22 cellular contexts compared by ENCODE assay signal in the genomic region with DNA sequence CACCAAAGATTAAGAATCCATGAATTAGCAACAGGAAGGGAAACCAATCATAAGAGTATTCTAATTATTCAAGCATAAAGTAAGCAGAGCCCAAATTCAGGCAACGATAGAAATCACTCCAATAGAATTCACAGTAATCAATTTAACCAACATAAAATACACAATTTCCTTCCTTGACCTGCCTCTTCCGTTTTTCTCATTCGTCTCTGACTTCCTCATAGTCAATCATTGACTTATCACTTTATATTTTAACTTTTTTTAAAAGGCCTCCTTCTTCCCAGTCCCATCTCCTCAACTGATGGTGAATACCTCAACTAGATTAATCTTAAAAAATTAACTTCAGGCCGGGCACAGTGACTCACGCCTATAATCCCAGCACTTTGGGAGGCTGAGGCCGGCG. TPM values are rescaled to one million over a fixed set of nuclear protein-coding genes. Genes with fewer than 3 reads are reported as not detected.
DNase-seq lines count a peak whose midpoint lies in the region; ATAC-seq, FAIRE-seq and TF ChIP-seq lines count a peak whose summit lies in the region.
"Had no signal": no experiment of that assay in that cellular context is flagged by ENCODE, and none has a peak within 500 bp of the region (broad histone marks: within the 10 kb centered on the region; RNA-seq: fewer than 3 reads in every experiment).

No MANE protein-coding gene starts in this region.

- in situ Hi-C loops in KBM-7 (cut with MboI; ENCODE audit: low pct_unique_long_range_greater_than_20kb, low sequenced_read_pairs), result no loop called here

- no peak overlapping the region for H3K4me3 Mint-ChIP-seq in activated CD4-positive, alpha-beta memory T cell treated with anti-CD3 and anti-CD28 coated beads for 36 hours
- no peak overlapping the region for H3K4me3 Mint-ChIP-seq in activated CD4-positive, alpha-beta memory T cell treated with anti-CD3 and anti-CD28 coated beads, Interleukin-2, amount 10 ng/mL, durations not matched to agents 7 days and 5 days
- H3K4me3 Mint-ChIP-seq in activated naive CD8-positive, alpha-beta T cell treated with anti-CD3 and anti-CD28 coated beads, Interleukin-2, amount 50 U/mL, for 24 hours, result no peak overlapping the region

- H3K27ac ChIP-seq in neutrophil, result peak overlapping the region; percentile 35
- H3K27ac ChIP-seq: psoas muscle, SJSA1, VCaP had no signal

- H3K4me1 Mint-ChIP-seq in activated CD4-positive, alpha-beta memory T cell treated with anti-CD3 and anti-CD28 coated beads for 36 hours (ENCODE audit: low read depth), result peaks cover 66% of the 10 kb centered on the region
- peaks cover 35% of the 10 kb centered on the region for H3K4me1 Mint-ChIP-seq in activated CD4-positive, alpha-beta memory T cell treated with anti-CD3 and anti-CD28 coated beads, Interleukin-2, amount 10 ng/mL, durations not matched to agents 7 days and 5 days
- H3K4me1 Mint-ChIP-seq in activated naive CD8-positive, alpha-beta T cell treated with anti-CD3 and anti-CD28 coated beads, Interleukin-2, amount 50 U/mL, for 24 hours, result peaks cover 76% of the 10 kb centered on the region

- no peaks in the 10 kb centered on the region for H3K36me3 ChIP-seq in neutrophil
- H3K36me3 ChIP-seq: SJSA1 had no signal

- TF ChIP-seq POLR2A in GM12892 (IDR thresholded peaks at IDR 0.05; ENCODE audit: low read depth, low read length), result no peak

- no peak for TF ChIP-seq CTCF in neutrophil (IDR thresholded peaks at IDR 0.05)

- CTCF ChIA-PET in activated CD4-positive, alpha-beta memory T cell treated with anti-CD3 and anti-CD28 coated beads for 36 hours (lab: Charles Lee), result no interaction called here
- CTCF ChIA-PET in activated CD4-positive, alpha-beta memory T cell treated with anti-CD3 and anti-CD28 coated beads, Interleukin-2, amount 10 ng/mL, durations not matched to agents 7 days and 5 days (lab: Charles Lee), result no interaction called here

- peaks cover 12% of the 10 kb centered on the region for H3K36me3 Mint-ChIP-seq in activated CD4-positive, alpha-beta memory T cell treated with anti-CD3 and anti-CD28 coated beads for 36 hours
- H3K36me3 Mint-ChIP-seq in activated CD4-positive, alpha-beta memory T cell treated with anti-CD3 and anti-CD28 coated beads, Interleukin-2, amount 10 ng/mL, durations not matched to agents 7 days and 5 days (ENCODE audit: low read depth), result peaks cover 26% of the 10 kb centered on the region
- H3K36me3 Mint-ChIP-seq in activated naive CD8-positive, alpha-beta T cell treated with anti-CD3 and anti-CD28 coated beads, Interleukin-2, amount 50 U/mL, for 24 hours (ENCODE audit: low read depth), result peaks cover 10% of the 10 kb centered on the region

- intact Hi-C loops in activated CD4-positive, alpha-beta memory T cell treated with anti-CD3 and anti-CD28 coated beads for 36 hours (cut with micrococcal nuclease), result no loop called here

- H3K4me1 ChIP-seq in neutrophil (ENCODE audit: control insufficient read depth in 1 of 2, insufficient read depth in 1 of 2, low read depth in 1 of 2, low read length in 1 of 2), result peaks cover 21 to 40% of the 10 kb centered on the region in 2 experiments

- no peak for FAIRE-seq in GM12892 (lab: Jason Lieb, UNC)

- H3K27me3 Mint-ChIP-seq in activated CD4-positive, alpha-beta memory T cell treated with anti-CD3 and anti-CD28 coated beads for 36 hours, result no peaks in the 10 kb centered on the region
- H3K27me3 Mint-ChIP-seq in activated CD4-positive, alpha-beta memory T cell treated with anti-CD3 and anti-CD28 coated beads, Interleukin-2, amount 10 ng/mL, durations not matched to agents 7 days and 5 days, result no peaks in the 10 kb centered on the region
- H3K27me3 Mint-ChIP-seq in activated naive CD8-positive, alpha-beta T cell treated with anti-CD3 and anti-CD28 coated beads, Interleukin-2, amount 50 U/mL, for 24 hours, result no peaks in the 10 kb centered on the region

- no peaks in the 10 kb centered on the region for H3K9me3 ChIP-seq in neutrophil
- H3K9me3 ChIP-seq: psoas muscle, SJSA1 had no signal

- H3K9me3 Mint-ChIP-seq in activated CD4-positive, alpha-beta memory T cell treated with anti-CD3 and anti-CD28 coated beads for 36 hours, result no peaks in the 10 kb centered on the region
- no peaks in the 10 kb centered on the region for H3K9me3 Mint-ChIP-seq in activated CD4-positive, alpha-beta memory T cell treated with anti-CD3 and anti-CD28 coated beads, Interleukin-2, amount 10 ng/mL, durations not matched to agents 7 days and 5 days
- no peaks in the 10 kb centered on the region for H3K9me3 Mint-ChIP-seq in activated naive CD8-positive, alpha-beta T cell treated with anti-CD3 and anti-CD28 coated beads, Interleukin-2, amount 50 U/mL, for 24 hours

- H3K27me3 ChIP-seq in neutrophil, result no peaks in the 10 kb centered on the region
- H3K27me3 ChIP-seq: SJSA1 had no signal

- no peak for DNase-seq in activated CD4-positive, alpha-beta memory T cell treated with anti-CD3 and anti-CD28 coated beads for 36 hours
- no peak for DNase-seq in activated CD4-positive, alpha-beta memory T cell treated with anti-CD3 and anti-CD28 coated beads, Interleukin-2, amount 10 ng/mL, durations not matched to agents 7 days and 5 days
- DNase-seq in KBM-7, result peak; percentile 22
- no peak for DNase-seq in activated naive CD8-positive, alpha-beta T cell treated with anti-CD3 and anti-CD28 coated beads, Interleukin-2, amount 50 U/mL, for 24 hours
- DNase-seq in GM12892 (ENCODE audit: insufficient read length), result no peak
- no peak for DNase-seq in activated naive CD4-positive, alpha-beta T cell treated with anti-CD3 and anti-CD28 coated beads, Interleukin-2, amount 50 U/mL, for 16 hours
- DNase-seq: activated CD4-positive, alpha-beta T cell treated with anti-CD3 and anti-CD28 coated beads, Interleukin-2, amount 50 U/mL, for 48 hours; activated T-cell treated with anti-CD3 and anti-CD28 coated beads for 4 hours; Calu3; cerebellar nuclear complex; HCEC 1CT; NCI-H1105; NCI-H2029 treated with DMSO at 0.1 percent for 48 hours; NCI-H2227 treated with DMSO at 0.1 percent for 48 hours; NCI-H69; psoas muscle; stimulated activated CD8-positive, alpha-beta memory T cell treated with anti-CD3 and anti-CD28 coated beads, Interleukin-4, amount 100 ng/mL, for 48 hours; substantia nigra had no signal

- no peak for ATAC-seq in activated naive CD8-positive, alpha-beta T cell treated with anti-CD3 and anti-CD28 coated beads, Interleukin-2, amount 50 U/mL, for 24 hours
- no peak for ATAC-seq in GM19452 (IDR thresholded peaks at IDR 0.05; ENCODE audit: unreplicated experiment)
- ATAC-seq: psoas muscle had no signal

- no peak overlapping the region for H3K4me3 ChIP-seq in neutrophil (ENCODE audit: low read depth in 1 of 2, low read length in 1 of 2)
- H3K4me3 ChIP-seq: psoas muscle, SJSA1 had no signal

- H3K27ac Mint-ChIP-seq in activated CD4-positive, alpha-beta memory T cell treated with anti-CD3 and anti-CD28 coated beads for 36 hours, result peak overlapping the region; percentile 39
- H3K27ac Mint-ChIP-seq in activated CD4-positive, alpha-beta memory T cell treated with anti-CD3 and anti-CD28 coated beads, Interleukin-2, amount 10 ng/mL, durations not matched to agents 7 days and 5 days, result no peak overlapping the region
- H3K27ac Mint-ChIP-seq in activated naive CD8-positive, alpha-beta T cell treated with anti-CD3 and anti-CD28 coated beads, Interleukin-2, amount 50 U/mL, for 24 hours, result peak overlapping the region; percentile 38

- POLR2A ChIA-PET in activated CD4-positive, alpha-beta memory T cell treated with anti-CD3 and anti-CD28 coated beads for 36 hours (lab: Charles Lee), result no interaction called here
- POLR2A ChIA-PET in activated CD4-positive, alpha-beta memory T cell treated with anti-CD3 and anti-CD28 coated beads, Interleukin-2, amount 10 ng/mL, durations not matched to agents 7 days and 5 days (lab: Charles Lee), result interaction anchor here (1.2 kb wide), 1 partner anchor 14 kb away, joined by 3 read pairs; no protein-coding TSS in a partner anchor

RNA-seq across cellular contexts. Expression of a gene that starts 13.4 kb away (rescaled TPM):
- 100 to 1,000 TPM; 106 to 111 TPM for total RNA-seq in activated CD4-positive, alpha-beta memory T cell treated with anti-CD3 and anti-CD28 coated beads for 36 hours
- 100 to 1,000 TPM; 119 to 122 TPM for total RNA-seq in activated CD4-positive, alpha-beta memory T cell treated with anti-CD3 and anti-CD28 coated beads, Interleukin-2, amount 10 ng/mL, durations not matched to agents 7 days and 5 days
- 5.6 TPM for polyA plus RNA-seq in GM12892 (2012; ENCODE audit: missing spikeins)

RNA-seq across cellular contexts. Expression of a gene that starts 56.8 kb away (rescaled TPM):
- total RNA-seq in activated CD4-positive, alpha-beta memory T cell treated with anti-CD3 and anti-CD28 coated beads for 36 hours, result 10 to 100 TPM; 46.2 to 51.1 TPM
- 10 to 100 TPM; 19.7 to 25.4 TPM for total RNA-seq in activated CD4-positive, alpha-beta memory T cell treated with anti-CD3 and anti-CD28 coated beads, Interleukin-2, amount 10 ng/mL, durations not matched to agents 7 days and 5 days
- 29.5 TPM for polyA plus RNA-seq in GM12892 (2012; ENCODE audit: missing spikeins)
